ENCODE assay signal across 8 cellular contexts in the genomic region with DNA sequence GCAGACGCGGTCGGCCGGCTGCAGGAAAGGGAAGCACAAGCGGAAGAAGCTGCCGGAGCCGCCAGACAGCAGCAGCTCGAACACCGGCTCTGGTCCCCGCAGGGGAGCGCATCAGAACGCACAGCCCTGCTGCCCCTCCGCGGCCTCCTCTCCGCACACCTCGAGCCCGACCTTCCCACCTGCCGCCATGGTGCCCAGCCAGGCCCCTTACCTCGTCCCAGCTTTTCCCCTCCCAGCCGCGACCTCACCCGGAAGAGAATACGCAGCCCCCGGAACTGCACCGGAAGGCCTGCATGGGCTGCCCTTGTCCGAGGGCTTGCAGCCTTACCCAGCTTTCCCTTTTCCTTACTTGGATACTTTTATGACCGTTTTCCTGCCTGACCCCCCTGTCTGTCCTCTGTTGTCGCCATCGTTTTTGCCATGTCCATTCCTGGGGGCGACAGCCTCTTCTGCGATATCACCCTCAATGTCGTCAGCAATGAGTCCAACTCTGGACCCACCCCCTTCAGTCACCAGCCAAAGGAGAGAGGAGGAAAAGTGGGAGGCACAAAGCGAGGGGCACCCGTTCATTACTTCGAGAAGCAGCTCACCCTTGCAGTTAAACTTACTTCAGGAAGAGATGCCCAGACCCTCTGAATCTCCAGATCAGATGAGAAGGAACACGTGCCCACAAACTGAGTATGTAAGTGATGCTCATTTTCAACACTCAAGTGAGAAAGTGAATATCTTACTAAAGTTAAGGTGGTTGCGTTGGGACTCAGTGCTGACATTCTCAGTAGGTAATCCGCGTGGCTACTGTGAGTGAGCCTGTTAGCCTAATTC. TPM values are rescaled to one million over a fixed set of nuclear protein-coding genes. Genes with fewer than 3 reads are reported as not detected.
A peak's percentile ranks its signal among the peaks of the same experiment; 100 is the strongest.
DNase-seq lines count a peak whose midpoint lies in the region; ATAC-seq and TF ChIP-seq lines count a peak whose summit lies in the region.

No MANE protein-coding gene starts in this region.

- POLR2A ChIA-PET in Caco-2 (lab: Charles Lee), result no interaction called here

- H3K27me3 ChIP-seq in Caco-2 (replicated peaks; ENCODE audit: control insufficient read depth, insufficient read depth, low read length), result no peaks in the 10 kb centered on the region

- no TSS peak for BruUV-seq in Caco-2 (replicated peaks; lab: Mats Ljungman, UMichigan)

- intact Hi-C loops in Caco-2 (cut with micrococcal nuclease; ENCODE audit: unreplicated experiment), result no loop called here

- no peak overlapping the region for H3K4me3 Mint-ChIP-seq in endothelial cell (ENCODE audit: unreplicated experiment)
- H3K4me3 Mint-ChIP-seq in Caco-2 (ENCODE audit: unreplicated experiment), result no peak overlapping the region

- ATAC-seq in GM18858 (IDR thresholded peaks at IDR 0.05; ENCODE audit: unreplicated experiment) (no peak), HG03135 (IDR thresholded peaks at IDR 0.05; ENCODE audit: unreplicated experiment) (no peak)

- H3K27ac Mint-ChIP-seq in endothelial cell (ENCODE audit: unreplicated experiment) (peak overlapping the region; percentile 84), Caco-2 (ENCODE audit: unreplicated experiment) (no peak overlapping the region)

- H3K4me1 Mint-ChIP-seq in endothelial cell (ENCODE audit: unreplicated experiment) (peaks cover 9% of the 10 kb centered on the region), Caco-2 (ENCODE audit: low read depth, unreplicated experiment) (no peaks in the 10 kb centered on the region)

- no peaks in the 10 kb centered on the region; the same call in 1 of the 2 replicates for H3K36me3 ChIP-seq in Caco-2 (ENCODE audit: control insufficient read depth, insufficient read depth, low read length)

- H3K4me3 ChIP-seq in Caco-2 (ENCODE audit: low read depth, low read length), result no peak overlapping the region

- H3K4me1 ChIP-seq in Caco-2, result no peaks in the 10 kb centered on the region; the same call in 1 of the 2 replicates

- TF ChIP-seq CTCF in GM20000 (IDR thresholded peaks at IDR 0.05; ENCODE audit: extremely low read depth, missing control alignments), result no peak
- no peak for TF ChIP-seq CTCF in endothelial cell (IDR thresholded peaks at IDR 0.05; ENCODE audit: unreplicated experiment)
- no peak for TF ChIP-seq CTCF in Caco-2 (IDR thresholded peaks at IDR 0.05; ENCODE audit: insufficient read depth in 1 of 2, low read depth in 1 of 2, low read length in 1 of 2, severe bottlenecking in 1 of 2, unreplicated experiment in 1 of 2)

- H3K9me3 Mint-ChIP-seq in endothelial cell (ENCODE audit: unreplicated experiment), result no peaks in the 10 kb centered on the region
- no peaks in the 10 kb centered on the region for H3K9me3 Mint-ChIP-seq in Caco-2 (ENCODE audit: unreplicated experiment)

- CTCF ChIA-PET in Caco-2 (lab: Charles Lee), result interaction anchor here (0.6 kb wide), 1 partner anchor 78 kb away, joined by 4 read pairs; no protein-coding TSS in a partner anchor

- H3K9me3 ChIP-seq in Caco-2, result no peaks in the 10 kb centered on the region

- H3K36me3 Mint-ChIP-seq in endothelial cell (ENCODE audit: low read depth, unreplicated experiment) (no peaks in the 10 kb centered on the region), Caco-2 (ENCODE audit: insufficient read depth, unreplicated experiment) (peaks cover 41% of the 10 kb centered on the region)

- H3K27me3 Mint-ChIP-seq in endothelial cell (ENCODE audit: unreplicated experiment) (no peaks in the 10 kb centered on the region), Caco-2 (ENCODE audit: insufficient read depth, unreplicated experiment) (no peaks in the 10 kb centered on the region)

- DNase-seq in GM20000 (ENCODE audit: low spot score) (peak; percentile 61), endothelial cell (ENCODE audit: low spot score) (peak; percentile 33), Caco-2 (no peak), iPS-NIHi7 (ENCODE audit: extremely low spot score) (no peak)
- DNase-seq in activated CD4-positive, alpha-beta T cell treated with anti-CD3 and anti-CD28 coated beads, Interleukin-2, amount 50 U/mL, for 4 hours, result peak; percentile 16 to 26
- peak; percentile 25 to 27 for DNase-seq in stimulated activated CD4-positive, alpha-beta T cell treated with anti-CD3 and anti-CD28 coated beads, Interleukin-4, amount 100 ng/mL, for 4 hours

RNA-seq across cellular contexts. Expression of a gene that starts 25.5 kb away (rescaled TPM):
- total RNA-seq in endothelial cell (ENCODE audit: unreplicated experiment) (not detected), Caco-2 (2022) (10.8 and 15.0 TPM in 2 replicates)

RNA-seq across cellular contexts. Expression of a gene that starts 43.3 kb away (rescaled TPM):
- 2.8 TPM for total RNA-seq in endothelial cell (ENCODE audit: unreplicated experiment)
- total RNA-seq in Caco-2 (2022), result 24.4 and 27.4 TPM in 2 replicates

RNA-seq across cellular contexts. Expression of a gene that starts 56.2 kb away (rescaled TPM):
- 91.0 TPM for total RNA-seq in endothelial cell (ENCODE audit: unreplicated experiment)
- 71.8 and 77.8 TPM in 2 replicates for total RNA-seq in Caco-2 (2022)

Comparison
In these comparisons a context has a peak if more than half of its experiments do, and no peak if none do; other contexts are left out.
1. DNase-seq: peak in GM20000 (single experiment), activated CD4-positive, alpha-beta T cell treated with anti-CD3 and anti-CD28 coated beads, Interleukin-2, amount 50 U/mL, for 4 hours (2 of 2), endothelial cell (single experiment) and stimulated activated CD4-positive, alpha-beta T cell treated with anti-CD3 and anti-CD28 coated beads, Interleukin-4, amount 100 ng/mL, for 4 hours (2 of 2); none in Caco-2 (0 of 2) and iPS-NIHi7 (single experiment).